23 cellular contexts compared by ENCODE assay signal in genomic region chr15:52786436-52787122, GRCh38. TPM values are rescaled to one million over a fixed set of nuclear protein-coding genes. Genes with fewer than 3 reads are reported as not detected.
DNase-seq lines count a peak whose midpoint lies in the region; ATAC-seq and TF ChIP-seq lines count a peak whose summit lies in the region.
"Had no signal": no experiment of that assay in that cellular context is flagged by ENCODE, and none has a peak within 500 bp of the region (broad histone marks: within the 10 kb centered on the region; RNA-seq: fewer than 3 reads in every experiment).

No MANE protein-coding gene starts in this region.

- H3K9me3 Mint-ChIP-seq in neural crest cell = no peaks in the 10 kb centered on the region
- H3K9me3 Mint-ChIP-seq in activated CD4-positive, alpha-beta memory T cell treated with anti-CD3 and anti-CD28 coated beads for 36 hours = no peaks in the 10 kb centered on the region
- H3K9me3 Mint-ChIP-seq: T-helper 1 cell treated with Interleukin-12 subunit alpha and Interleukin-12 subunit beta and Interleukin-4 antibody, amounts not matched to agents 30 μg/mL and 1 μg/mL, for 36 hours had no signal

- peaks cover 11% of the 10 kb centered on the region for H3K36me3 Mint-ChIP-seq in neural crest cell (ENCODE audit: low read depth)
- H3K36me3 Mint-ChIP-seq in activated CD4-positive, alpha-beta memory T cell treated with anti-CD3 and anti-CD28 coated beads for 36 hours = no peaks in the 10 kb centered on the region
- H3K36me3 Mint-ChIP-seq: activated CD8-positive, alpha-beta memory T cell treated with anti-CD3 and anti-CD28 coated beads, Interleukin-2, amount 10 ng/mL, durations not matched to agents 7 days and 5 days had no signal

- H3K27me3 ChIP-seq in H7 (ENCODE audit: control insufficient read depth, insufficient read depth, low read length) = peaks cover 85% of the 10 kb centered on the region
- H3K27me3 ChIP-seq in WERI-Rb-1 (ENCODE audit: insufficient read depth, low read depth, severe bottlenecking) = peaks cover 36% of the 10 kb centered on the region

- TF ChIP-seq CTCF in WERI-Rb-1 (IDR thresholded peaks at IDR 0.05; ENCODE audit: low read depth, low read length) (no peak), neural crest cell (conservative IDR thresholded peaks at IDR 0.05) (no peak)

- peak overlapping the region; percentile 89 for H3K4me3 Mint-ChIP-seq in neural crest cell
- no peak overlapping the region for H3K4me3 Mint-ChIP-seq in activated CD4-positive, alpha-beta memory T cell treated with anti-CD3 and anti-CD28 coated beads for 36 hours
- H3K4me3 Mint-ChIP-seq: activated CD8-positive, alpha-beta memory T cell treated with anti-CD3 and anti-CD28 coated beads, Interleukin-2, amount 10 ng/mL, durations not matched to agents 7 days and 5 days; T-helper 1 cell treated with Interleukin-12 subunit alpha and Interleukin-12 subunit beta and Interleukin-4 antibody, amounts not matched to agents 30 μg/mL and 1 μg/mL, for 36 hours had no signal

- POLR2A ChIA-PET in activated CD4-positive, alpha-beta memory T cell treated with anti-CD3 and anti-CD28 coated beads for 36 hours (lab: Charles Lee) = no interaction called here

- intact Hi-C loops in activated CD4-positive, alpha-beta memory T cell treated with anti-CD3 and anti-CD28 coated beads for 36 hours (cut with micrococcal nuclease) = loop anchor here (10.0 kb wide), 1 partner anchor 798 kb away; no protein-coding TSS in a partner anchor

- DNase-seq in H7 = peak; percentile 82
- DNase-seq in WERI-Rb-1 = no peak
- peak; percentile 31 for DNase-seq in neural crest cell (ENCODE audit: low read depth, low spot score)
- no peak for DNase-seq in activated CD4-positive, alpha-beta memory T cell treated with anti-CD3 and anti-CD28 coated beads for 36 hours
- no peak for DNase-seq in activated effector memory CD4-positive, alpha-beta T cell treated with anti-CD3 and anti-CD28 coated beads, Interleukin-2, amount 50 U/mL, for 16 hours
- DNase-seq: activated CD8-positive, alpha-beta memory T cell treated with anti-CD3 and anti-CD28 coated beads, Interleukin-2, amount 10 ng/mL, durations not matched to agents 7 days and 5 days; activated gamma-delta T cell; anterior cingulate cortex; cerebellar nuclear complex; heart left ventricle; kidney glomerular epithelial cell; NCI-H1417 treated with DMSO at 0.1 percent for 48 hours; NCI-H2171 treated with DMSO at 0.1 percent for 48 hours; SHP77; stimulated activated CD4-positive, alpha-beta T cell treated with anti-CD3 and anti-CD28 coated beads, Interleukin-4, amount 100 ng/mL, for 1 hour had no signal

- H3K27ac Mint-ChIP-seq in neural crest cell (ENCODE audit: unreplicated experiment) = no peak overlapping the region
- no peak overlapping the region for H3K27ac Mint-ChIP-seq in activated CD4-positive, alpha-beta memory T cell treated with anti-CD3 and anti-CD28 coated beads for 36 hours
- H3K27ac Mint-ChIP-seq: activated CD8-positive, alpha-beta memory T cell treated with anti-CD3 and anti-CD28 coated beads, Interleukin-2, amount 10 ng/mL, durations not matched to agents 7 days and 5 days; T-helper 1 cell treated with Interleukin-12 subunit alpha and Interleukin-12 subunit beta and Interleukin-4 antibody, amounts not matched to agents 30 μg/mL and 1 μg/mL, for 36 hours had no signal

- no peak overlapping the region for H3K27ac ChIP-seq in WERI-Rb-1
- H3K27ac ChIP-seq: heart left ventricle, skin epidermis had no signal

- H3K9me3 ChIP-seq in WERI-Rb-1 (ENCODE audit: severe bottlenecking) (peaks cover 4% of the 10 kb centered on the region), iPS-18c (ENCODE audit: control insufficient read depth, insufficient read depth, low read length) (no peaks in the 10 kb centered on the region)
- H3K9me3 ChIP-seq: heart left ventricle had no signal

- peaks cover 58% of the 10 kb centered on the region for H3K27me3 Mint-ChIP-seq in neural crest cell (ENCODE audit: low read depth)
- H3K27me3 Mint-ChIP-seq in activated CD4-positive, alpha-beta memory T cell treated with anti-CD3 and anti-CD28 coated beads for 36 hours = peaks cover 79% of the 10 kb centered on the region

- peaks cover 55% of the 10 kb centered on the region for H3K4me1 Mint-ChIP-seq in neural crest cell
- peaks cover 39% of the 10 kb centered on the region for H3K4me1 Mint-ChIP-seq in activated CD4-positive, alpha-beta memory T cell treated with anti-CD3 and anti-CD28 coated beads for 36 hours (ENCODE audit: low read depth)

- H3K4me3 ChIP-seq in H7 (ENCODE audit: insufficient read depth, low read depth, low read length) (peak overlapping the region; percentile 21), WERI-Rb-1 (ENCODE audit: low read depth, low read length) (peak overlapping the region; percentile 45), iPS-18c (ENCODE audit: insufficient read depth, low read depth, low read length) (peak overlapping the region; percentile 38)
- H3K4me3 ChIP-seq: skin epidermis had no signal

- ATAC-seq in GM19324 (IDR thresholded peaks at IDR 0.05; ENCODE audit: low FRiP score, unreplicated experiment) (no peak), HG02970 (IDR thresholded peaks at IDR 0.05; ENCODE audit: low FRiP score, unreplicated experiment) (no peak)
- ATAC-seq: activated CD8-positive, alpha-beta memory T cell treated with anti-CD3 and anti-CD28 coated beads, Interleukin-2, amount 10 ng/mL, durations not matched to agents 7 days and 5 days; heart left ventricle had no signal

- no peaks in the 10 kb centered on the region for H3K36me3 ChIP-seq in H7 (replicated peaks; ENCODE audit: control insufficient read depth, insufficient read depth, low read length)
- no peaks in the 10 kb centered on the region for H3K36me3 ChIP-seq in WERI-Rb-1
- H3K36me3 ChIP-seq: heart left ventricle had no signal

- CTCF ChIA-PET in activated CD4-positive, alpha-beta memory T cell treated with anti-CD3 and anti-CD28 coated beads for 36 hours (lab: Charles Lee) = no interaction called here

RNA-seq across cellular contexts. Expression of gene ONECUT1, which starts 3.6 kb away (rescaled TPM):
- total RNA-seq in H7 (2014; rRNA removed; shearing (Covaris generic)) = 8.0 and 25.0 TPM in 2 replicates
- total RNA-seq in neural crest cell = 36.5 and 41.6 TPM in 2 replicates
- total RNA-seq in activated CD4-positive, alpha-beta memory T cell treated with anti-CD3 and anti-CD28 coated beads for 36 hours = not detected
- total RNA-seq: activated CD8-positive, alpha-beta memory T cell treated with anti-CD3 and anti-CD28 coated beads, Interleukin-2, amount 10 ng/mL, durations not matched to agents 7 days and 5 days; Daoy; fibroblast of lung; heart left ventricle; HT-29 had no signal

Comparison
In these comparisons a context has a peak if more than half of its experiments do, and no peak if none do; other contexts are left out.
1. DNase-seq: peak in H7 (single experiment) and neural crest cell (single experiment); none in WERI-Rb-1 (single experiment), activated CD4-positive, alpha-beta memory T cell treated with anti-CD3 and anti-CD28 coated beads for 36 hours (single experiment) and activated effector memory CD4-positive, alpha-beta T cell treated with anti-CD3 and anti-CD28 coated beads, Interleukin-2, amount 50 U/mL, for 16 hours (single experiment).
2. Peak in every context shown above with its lines, with median percentiles within 50 percentile points of each other: H3K4me3 ChIP-seq.